27 cellular contexts compared by ENCODE assay signal in genomic region chr19:42289556-42290041, GRCh38. TPM values are rescaled to one million over a fixed set of nuclear protein-coding genes. Genes with fewer than 3 reads are reported as not detected.
"Had no signal": no experiment of that assay in that cellular context is flagged by ENCODE, and none has a peak within 500 bp of the region (broad histone marks: within the 10 kb centered on the region; RNA-seq: fewer than 3 reads in every experiment).

No MANE protein-coding gene starts in this region.

- H3K4me3 ChIP-seq: esophagus muscularis mucosa, psoas muscle, right atrium auricular region, tibial nerve had no signal

- ATAC-seq: activated CD8-positive, alpha-beta memory T cell treated with anti-CD3 and anti-CD28 coated beads, Interleukin-2, amount 10 ng/mL, durations not matched to agents 7 days and 5 days; activated CD8-positive, alpha-beta T cell treated with anti-CD3 and anti-CD28 coated beads for 36 hours; activated naive CD4-positive, alpha-beta T cell treated with anti-CD3 and anti-CD28 coated beads, Interleukin-2, amount 50 U/mL, for 72 hours; foreskin keratinocyte; left ventricle myocardium superior; psoas muscle; T-cell had no signal

- H3K4me3 Mint-ChIP-seq: activated B cell treated with CpG ODN at 0.5 μM for 24 hours; activated CD8-positive, alpha-beta memory T cell treated with anti-CD3 and anti-CD28 coated beads, Interleukin-2, amount 10 ng/mL, durations not matched to agents 7 days and 5 days; activated CD8-positive, alpha-beta T cell treated with anti-CD3 and anti-CD28 coated beads for 36 hours; nephron; T-cell; T-helper 2 cell treated with Interferon-gamma antibody and Interleukin-4, amounts not matched to agents 5 μg/mL and 100 μg/mL, for 36 hours had no signal

- FAIRE-seq: bronchial epithelial cell, colon, islet of Langerhans had no signal

- H3K9me3 Mint-ChIP-seq: activated B cell treated with CpG ODN at 0.5 μM for 24 hours; activated CD8-positive, alpha-beta T cell treated with anti-CD3 and anti-CD28 coated beads for 36 hours; activated naive CD4-positive, alpha-beta T cell treated with anti-CD3 and anti-CD28 coated beads, Interleukin-2, amount 50 U/mL, for 72 hours; nephron; T-cell; T-helper 2 cell treated with Interferon-gamma antibody and Interleukin-4, amounts not matched to agents 5 μg/mL and 100 μg/mL, for 36 hours had no signal

- H2AFZ ChIP-seq: parathyroid adenoma had no signal

- H3K9me3 ChIP-seq: esophagus muscularis mucosa, psoas muscle, right atrium auricular region, tibial nerve had no signal

- H3K9ac ChIP-seq: parathyroid adenoma had no signal

- H3K27ac Mint-ChIP-seq: activated B cell treated with CpG ODN at 0.5 μM for 24 hours; activated CD8-positive, alpha-beta memory T cell treated with anti-CD3 and anti-CD28 coated beads, Interleukin-2, amount 10 ng/mL, durations not matched to agents 7 days and 5 days; activated CD8-positive, alpha-beta T cell treated with anti-CD3 and anti-CD28 coated beads for 36 hours; activated naive CD4-positive, alpha-beta T cell treated with anti-CD3 and anti-CD28 coated beads, Interleukin-2, amount 50 U/mL, for 72 hours; nephron; T-cell; T-helper 2 cell treated with Interferon-gamma antibody and Interleukin-4, amounts not matched to agents 5 μg/mL and 100 μg/mL, for 36 hours had no signal

- DNase-seq: activated B cell treated with CpG ODN at 0.5 μM for 24 hours; activated CD4-positive, alpha-beta T cell treated with anti-CD3 and anti-CD28 coated beads, Interleukin-2, amount 50 U/mL, for 1 hour; activated CD8-positive, alpha-beta memory T cell treated with anti-CD3 and anti-CD28 coated beads, Interleukin-2, amount 10 ng/mL, durations not matched to agents 7 days and 5 days; activated CD8-positive, alpha-beta T cell treated with anti-CD3 and anti-CD28 coated beads for 36 hours; activated gamma-delta T cell treated with Interleukin-2 at 50 U/mL for 16 hours; anterior cingulate cortex; dermis blood vessel endothelial cell; effector CD4-positive, alpha-beta T cell; foreskin keratinocyte; left ventricle myocardium superior; nucleus accumbens; stimulated activated CD4-positive, alpha-beta T cell treated with anti-CD3 and anti-CD28 coated beads, Interleukin-2, amount 100 ng/mL, for 48 hours; stimulated activated naive CD4-positive, alpha-beta T cell treated with Interleukin-2 at 50 U/mL for 16 hours; T-cell had no signal

- H3K27me3 Mint-ChIP-seq: activated B cell treated with CpG ODN at 0.5 μM for 24 hours; activated CD8-positive, alpha-beta memory T cell treated with anti-CD3 and anti-CD28 coated beads, Interleukin-2, amount 10 ng/mL, durations not matched to agents 7 days and 5 days; activated CD8-positive, alpha-beta T cell treated with anti-CD3 and anti-CD28 coated beads for 36 hours; T-cell had no signal

- H3K27ac ChIP-seq: esophagus muscularis mucosa, foreskin keratinocyte, parathyroid adenoma, psoas muscle, right atrium auricular region, tibial nerve had no signal

- H3K27me3 ChIP-seq: esophagus muscularis mucosa, foreskin keratinocyte, right atrium auricular region, tibial nerve had no signal

RNA-seq across cellular contexts. Expression of gene PRR19, which starts 12.3 kb away (rescaled TPM):
- total RNA-seq: bronchial epithelial cell, left ventricle myocardium superior, skeletal muscle tissue had no signal

RNA-seq across cellular contexts. Expression of gene TMEM145, which starts 23.5 kb away (rescaled TPM):
- total RNA-seq: activated B cell treated with CpG ODN at 0.5 μM for 24 hours, dermis blood vessel endothelial cell, esophagus muscularis mucosa, foreskin keratinocyte, lung microvascular endothelial cell, T-cell had no signal
